In the genomic region with DNA sequence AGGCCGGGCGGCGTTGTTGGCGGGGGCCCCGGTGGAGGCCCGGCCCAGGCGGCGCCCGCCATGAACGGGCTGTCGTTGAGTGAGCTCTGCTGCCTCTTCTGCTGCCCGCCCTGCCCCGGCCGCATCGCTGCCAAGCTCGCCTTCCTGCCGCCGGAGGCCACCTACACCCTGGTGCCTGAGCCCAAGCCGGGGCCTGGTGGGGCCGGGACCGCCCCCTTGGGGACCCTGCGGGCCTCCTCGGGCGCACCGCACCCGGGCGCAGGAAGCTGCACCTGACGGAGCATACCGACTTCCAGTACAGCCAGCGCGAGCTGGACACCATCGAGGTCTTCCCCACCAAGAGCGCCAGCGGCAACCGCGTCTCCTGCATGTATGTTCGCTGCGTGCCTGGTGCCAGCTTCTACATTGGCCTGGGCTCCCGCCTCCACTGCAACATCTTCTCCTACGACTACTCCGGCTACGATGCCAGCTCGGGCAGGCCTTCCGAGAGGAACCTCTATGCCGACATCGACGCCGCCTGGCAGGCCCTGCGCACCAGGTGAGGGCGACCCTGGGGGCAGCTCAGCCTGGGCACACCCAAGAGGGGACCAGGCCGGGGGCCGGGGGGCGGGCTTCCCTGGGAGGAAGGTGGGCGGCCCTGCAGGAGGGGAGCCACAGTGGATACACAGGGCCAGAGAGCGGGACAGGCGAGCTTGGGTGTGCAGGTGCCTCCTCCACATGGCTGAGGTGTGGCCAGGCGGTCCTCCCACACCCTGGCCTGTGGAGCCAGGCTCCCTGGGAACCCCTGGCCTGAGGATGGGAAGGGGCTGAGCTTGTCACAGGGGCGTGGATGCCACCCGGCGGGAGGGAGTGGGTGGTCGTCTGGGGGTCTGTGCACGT, we compare ENCODE assay signal across 8 cellular contexts.
DNase-seq lines count a peak whose midpoint lies in the region; ATAC-seq and TF ChIP-seq lines count a peak whose summit lies in the region.
"Not testable (repeated sequence)": the region's sequence is repeated elsewhere in the genome, so short reads cannot be mapped to it uniquely, and the experiment has no call there.

No MANE protein-coding gene starts in this region.

- CTCF ChIA-PET in activated CD8-positive, alpha-beta T cell treated with anti-CD3 and anti-CD28 coated beads for 36 hours (lab: Charles Lee): not testable (repeated sequence)

- not testable (repeated sequence) for H3K9ac ChIP-seq in HUES6 (ENCODE audit: low read length)

- not testable (repeated sequence) for H3K9me3 Mint-ChIP-seq in CD14-positive monocyte; activated CD8-positive, alpha-beta T cell treated with anti-CD3 and anti-CD28 coated beads for 36 hours; activated naive CD8-positive, alpha-beta T cell treated with anti-CD3 and anti-CD28 coated beads for 36 hours; natural killer cell treated with Interleukin-12 subunit alpha and Interleukin-12 subunit beta and Interleukin-15 and Interleukin-18, amount 100 ng/mL, for 72 hours; stimulated activated naive CD8-positive, alpha-beta T cell treated with anti-CD3 and anti-CD28 coated beads, Interleukin-15, Interleukin-2, amounts not matched to agents 100 ng/mL and 50 ng/mL, for 24 hours

- H3K27me3 Mint-ChIP-seq in CD14-positive monocyte (ENCODE audit: low read depth in 3 of 3): peaks cover 33 to 52% (median 44%) of the 10 kb centered on the region in 3 donors
- peaks cover 19% of the 10 kb centered on the region for H3K27me3 Mint-ChIP-seq in activated CD8-positive, alpha-beta T cell treated with anti-CD3 and anti-CD28 coated beads for 36 hours
- peaks cover 47% of the 10 kb centered on the region for H3K27me3 Mint-ChIP-seq in activated naive CD8-positive, alpha-beta T cell treated with anti-CD3 and anti-CD28 coated beads for 36 hours
- not testable (repeated sequence) for H3K27me3 Mint-ChIP-seq in natural killer cell treated with Interleukin-12 subunit alpha and Interleukin-12 subunit beta and Interleukin-15 and Interleukin-18, amount 100 ng/mL, for 72 hours
- H3K27me3 Mint-ChIP-seq in stimulated activated naive CD8-positive, alpha-beta T cell treated with anti-CD3 and anti-CD28 coated beads, Interleukin-15, Interleukin-2, amounts not matched to agents 100 ng/mL and 50 ng/mL, for 24 hours: peaks cover 29% of the 10 kb centered on the region

- H3K27me3 ChIP-seq in HUES6 (ENCODE audit: control insufficient read depth, insufficient read depth, low read length): peaks cover 34% of the 10 kb centered on the region

- H3K4me3 ChIP-seq in HUES6 (ENCODE audit: low read depth, low read length): peak overlapping the region; percentile 29; the same call in 1 of the 2 replicates

- POLR2A ChIA-PET in activated CD8-positive, alpha-beta T cell treated with anti-CD3 and anti-CD28 coated beads for 36 hours (lab: Charles Lee): not testable (repeated sequence)

- not testable (repeated sequence) for ATAC-seq in activated CD8-positive, alpha-beta T cell treated with anti-CD3 and anti-CD28 coated beads for 36 hours; Right ventricle myocardium inferior
- ATAC-seq in natural killer cell treated with Interleukin-12 subunit alpha and Interleukin-12 subunit beta and Interleukin-15 and Interleukin-18, amount 100 ng/mL, for 72 hours: peak in 1 of 2 donors; percentile 48

- TF ChIP-seq CTCF in CD14-positive monocyte (IDR thresholded peaks at IDR 0.05); activated CD8-positive, alpha-beta T cell treated with anti-CD3 and anti-CD28 coated beads for 36 hours (IDR thresholded peaks at IDR 0.05): not testable (repeated sequence)

- not testable (repeated sequence) for H3K36me3 Mint-ChIP-seq in CD14-positive monocyte; activated CD8-positive, alpha-beta T cell treated with anti-CD3 and anti-CD28 coated beads for 36 hours (ENCODE audit: low read depth); activated naive CD8-positive, alpha-beta T cell treated with anti-CD3 and anti-CD28 coated beads for 36 hours; natural killer cell treated with Interleukin-12 subunit alpha and Interleukin-12 subunit beta and Interleukin-15 and Interleukin-18, amount 100 ng/mL, for 72 hours; stimulated activated naive CD8-positive, alpha-beta T cell treated with anti-CD3 and anti-CD28 coated beads, Interleukin-15, Interleukin-2, amounts not matched to agents 100 ng/mL and 50 ng/mL, for 24 hours (ENCODE audit: low read depth)

- H3K9me3 ChIP-seq in HUES6 (ENCODE audit: control insufficient read depth, insufficient read depth, low read depth, low read length): not testable (repeated sequence)

- intact Hi-C loops in CD14-positive monocyte (cut with micrococcal nuclease); activated CD8-positive, alpha-beta T cell treated with anti-CD3 and anti-CD28 coated beads for 36 hours (cut with micrococcal nuclease): not testable (repeated sequence)
- intact Hi-C loops in Right ventricle myocardium inferior (cut with DNase I): loop anchor here (10.0 kb wide), 1 partner anchor 616 kb away; no protein-coding TSS in a partner anchor

- H3K27ac ChIP-seq in HUES6 (ENCODE audit: low read depth, low read length): not testable (repeated sequence)

- not testable (repeated sequence) for H3K4me1 ChIP-seq in HUES6 (ENCODE audit: control insufficient read depth, insufficient read depth, low read length)

- not testable (repeated sequence) for H3K4me1 Mint-ChIP-seq in CD14-positive monocyte; activated CD8-positive, alpha-beta T cell treated with anti-CD3 and anti-CD28 coated beads for 36 hours (ENCODE audit: low read depth); activated naive CD8-positive, alpha-beta T cell treated with anti-CD3 and anti-CD28 coated beads for 36 hours; stimulated activated naive CD8-positive, alpha-beta T cell treated with anti-CD3 and anti-CD28 coated beads, Interleukin-15, Interleukin-2, amounts not matched to agents 100 ng/mL and 50 ng/mL, for 24 hours (ENCODE audit: low read depth)
- H3K4me1 Mint-ChIP-seq in natural killer cell treated with Interleukin-12 subunit alpha and Interleukin-12 subunit beta and Interleukin-15 and Interleukin-18, amount 100 ng/mL, for 72 hours (ENCODE audit: low read depth in 2 of 2): peaks cover 0 to 11% of the 10 kb centered on the region in 2 donors

- not testable (repeated sequence) for H3K36me3 ChIP-seq in HUES6 (ENCODE audit: control insufficient read depth, insufficient read depth, low read length)

- DNase-seq in CD14-positive monocyte (ENCODE audit: low spot score); activated CD8-positive, alpha-beta T cell treated with anti-CD3 and anti-CD28 coated beads for 36 hours; activated naive CD8-positive, alpha-beta T cell treated with anti-CD3 and anti-CD28 coated beads for 36 hours; natural killer cell treated with Interleukin-12 subunit alpha and Interleukin-12 subunit beta and Interleukin-15 and Interleukin-18, amount 100 ng/mL, for 72 hours (ENCODE audit: low spot score): not testable (repeated sequence)
- DNase-seq in NCI-H510A treated with DMSO at 0.1 percent for 48 hours (lab: John Stamatoyannopoulos, UW): peak; percentile 45
- DNase-seq in Right ventricle myocardium inferior (ENCODE audit: missing footprints): peak; percentile 71

- H3K27ac Mint-ChIP-seq in CD14-positive monocyte; activated CD8-positive, alpha-beta T cell treated with anti-CD3 and anti-CD28 coated beads for 36 hours; activated naive CD8-positive, alpha-beta T cell treated with anti-CD3 and anti-CD28 coated beads for 36 hours; natural killer cell treated with Interleukin-12 subunit alpha and Interleukin-12 subunit beta and Interleukin-15 and Interleukin-18, amount 100 ng/mL, for 72 hours; stimulated activated naive CD8-positive, alpha-beta T cell treated with anti-CD3 and anti-CD28 coated beads, Interleukin-15, Interleukin-2, amounts not matched to agents 100 ng/mL and 50 ng/mL, for 24 hours: not testable (repeated sequence)

- peak overlapping the region; percentile 67 to 85 for H3K4me3 Mint-ChIP-seq in CD14-positive monocyte
- H3K4me3 Mint-ChIP-seq in activated CD8-positive, alpha-beta T cell treated with anti-CD3 and anti-CD28 coated beads for 36 hours: peak overlapping the region; percentile 19
- peak overlapping the region; percentile 57 for H3K4me3 Mint-ChIP-seq in activated naive CD8-positive, alpha-beta T cell treated with anti-CD3 and anti-CD28 coated beads for 36 hours
- peak overlapping the region; percentile 60 for H3K4me3 Mint-ChIP-seq in natural killer cell treated with Interleukin-12 subunit alpha and Interleukin-12 subunit beta and Interleukin-15 and Interleukin-18, amount 100 ng/mL, for 72 hours
- H3K4me3 Mint-ChIP-seq in stimulated activated naive CD8-positive, alpha-beta T cell treated with anti-CD3 and anti-CD28 coated beads, Interleukin-15, Interleukin-2, amounts not matched to agents 100 ng/mL and 50 ng/mL, for 24 hours: peak overlapping the region; percentile 56

Comparison
In these comparisons a context has a peak if more than half of its experiments do, and no peak if none do; other contexts are left out.
1. H3K4me3 Mint-ChIP-seq: peak in every context shown above with its lines; median percentile 76 in CD14-positive monocyte; 60 in natural killer cell treated with Interleukin-12 subunit alpha and Interleukin-12 subunit beta and Interleukin-15 and Interleukin-18, amount 100 ng/mL, for 72 hours; 57 in activated naive CD8-positive, alpha-beta T cell treated with anti-CD3 and anti-CD28 coated beads for 36 hours; 56 in stimulated activated naive CD8-positive, alpha-beta T cell treated with anti-CD3 and anti-CD28 coated beads, Interleukin-15, Interleukin-2, amounts not matched to agents 100 ng/mL and 50 ng/mL, for 24 hours; 19 in activated CD8-positive, alpha-beta T cell treated with anti-CD3 and anti-CD28 coated beads for 36 hours.